Comparison of ENCODE assay signal across 32 cellular contexts in the genomic region with DNA sequence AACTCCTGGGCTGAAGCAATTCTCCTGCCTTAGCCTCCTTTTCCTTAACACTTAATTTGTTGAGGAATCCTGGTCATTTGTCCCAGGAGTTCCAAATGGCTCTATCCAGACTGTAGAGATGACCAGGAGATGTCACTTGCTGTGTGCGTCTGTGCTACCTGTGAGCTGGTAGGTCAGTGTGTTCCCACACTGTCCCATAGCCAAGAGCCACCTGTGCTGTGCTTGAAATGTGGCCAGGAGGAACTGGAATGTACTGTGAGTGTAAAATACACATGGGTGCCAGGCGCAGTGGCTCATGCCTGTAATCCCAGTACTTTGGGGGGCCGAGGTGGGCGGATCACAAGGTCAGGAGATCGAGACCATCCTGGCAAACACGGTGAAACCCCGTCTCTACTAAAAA. TPM values are rescaled to one million over a fixed set of nuclear protein-coding genes. Genes with fewer than 3 reads are reported as not detected.
DNase-seq lines count a peak whose midpoint lies in the region; ATAC-seq and TF ChIP-seq lines count a peak whose summit lies in the region.
"Had no signal": no experiment of that assay in that cellular context is flagged by ENCODE, and none has a peak within 500 bp of the region (broad histone marks: within the 10 kb centered on the region; RNA-seq: fewer than 3 reads in every experiment).

No MANE protein-coding gene starts in this region.

- no peaks in the 10 kb centered on the region for H3K9me3 ChIP-seq in stomach
- H3K9me3 ChIP-seq: BLaER1 treated with 17β-estradiol and CSF1 and Interleukin-3, amounts not matched to agents 10 nM and 100 nM; HAP-1; SJSA1 had no signal

- no peak for TF ChIP-seq EP300 in stomach (IDR thresholded peaks at IDR 0.05)

- H3K4me3 ChIP-seq in stomach = no peak overlapping the region
- H3K4me3 ChIP-seq: BLaER1 treated with 17β-estradiol and CSF1 and Interleukin-3, amounts not matched to agents 10 nM and 100 nM; GM23248; HAP-1; SJSA1 had no signal

- TF ChIP-seq POLR2A in stomach (IDR thresholded peaks at IDR 0.05) = no peak

- in situ Hi-C loops in G401 (cut with HindIII; ENCODE audit: low sequenced_read_pairs) = no loop called here

- 62 to 91% (median 81%) methylated on average over 7 of the region's 7 CpGs for WGBS in stomach, 5 donors

- intact Hi-C loops in stomach (cut with DNase I; ENCODE audit: low total_unique reads) (no loop called here), head of caudate nucleus (cut with DNase I) (no loop called here)

- no peaks in the 10 kb centered on the region for H3K4me1 ChIP-seq in stomach
- H3K4me1 ChIP-seq: HAP-1, SJSA1 had no signal

- CTCF ChIA-PET in RWPE1 (lab: Yijun Ruan, JAX) = no interaction called here

- DNase-seq in G401 (ENCODE audit: low spot score) (peak; percentile 81), RWPE1 (ENCODE audit: low spot score) (no peak), left lobe of liver (ENCODE audit: low spot score) (no peak), stomach (peak; percentile 58), SHP77 treated with DMSO at 0.1 percent for 48 hours (lab: John Stamatoyannopoulos, UW) (no peak), LoVo (ENCODE audit: low spot score) (no peak), HPDE6-E6E7 (ENCODE audit: extremely low spot score) (no peak), head of caudate nucleus (no peak)
- DNase-seq: CD4-positive, alpha-beta memory T cell; COR-L47; DMS53; GM23248; HFFc6; Karpas-422; MV-4-11; NCI-H1105; NCI-H1436 treated with DMSO at 0.1 percent for 48 hours; NCI-H1930; NCI-H2107; NCI-H446; NCI-H524 treated with DMSO at 0.1 percent for 48 hours; NCI-H774; PC-3 had no signal

- H3K36me3 ChIP-seq in stomach = peaks cover 0 to 18% (median 0%) of the 10 kb centered on the region in 4 donors

- ATAC-seq in left lobe of liver = peak; percentile 30
- ATAC-seq: HepG2, PC-3, Right ventricle myocardium inferior had no signal

- TF ChIP-seq CTCF in RWPE1 (conservative IDR thresholded peaks at IDR 0.05; ENCODE audit: low read depth) (no peak), stomach (IDR thresholded peaks at IDR 0.05) (no peak)

- H3K27me3 ChIP-seq in stomach = no peaks in the 10 kb centered on the region
- H3K27me3 ChIP-seq: BLaER1 treated with 17β-estradiol and CSF1 and Interleukin-3, amounts not matched to agents 10 nM and 100 nM; SJSA1 had no signal

- 0 out of 2 replicates have a peak overlapping the region, but pooled peaks have one; percentile 23 for H3K27ac ChIP-seq in RWPE1
- H3K27ac ChIP-seq in stomach = no peak overlapping the region
- H3K27ac ChIP-seq: GM23248, SJSA1 had no signal

- POLR2A ChIA-PET in RWPE1 (lab: Yijun Ruan, JAX; ENCODE audit: low non-redundant PET) = no interaction called here

RNA-seq across cellular contexts. Expression of a gene that starts 29.4 kb away (rescaled TPM):
- 15.5 and 19.3 TPM in 2 replicates for total RNA-seq in G401 (2014; rRNA removed; shearing (Covaris generic))
- total RNA-seq in left lobe of liver (38.1 TPM), stomach (100 to 1,000 TPM in 2 of 5 donors, 10 to 100 TPM in 3; 22.9 to 202 (median 59.1) TPM)
- 10 to 100 TPM in 2 of 3 donors, 1 to 10 TPM in 1; 5.2 to 10.1 (median 10.0) TPM for polyA plus RNA-seq in stomach

RNA-seq across cellular contexts. Expression of a gene that starts 30.2 kb away (rescaled TPM):
- 88.6 and 112 TPM in 2 replicates for total RNA-seq in G401 (2014; rRNA removed; shearing (Covaris generic))
- 0.45 TPM for total RNA-seq in left lobe of liver
- 10 to 100 TPM in 1 of 5 donors, 1 to 10 TPM in 2, under 1 TPM in 2; 0.58 to 20.5 (median 6.4) TPM for total RNA-seq in stomach
- 1 to 10 TPM; 2.0 to 4.4 (median 3.8) TPM for polyA plus RNA-seq in stomach

RNA-seq across cellular contexts. Expression of a gene that starts 36.8 kb away (rescaled TPM):
- not detected in 2 replicates for total RNA-seq in G401 (2014; rRNA removed; shearing (Covaris generic))
- not detected for total RNA-seq in left lobe of liver
- total RNA-seq in stomach = under 1 TPM in 1 of 5 donors, not detected in 4; 0.73 TPM
- under 1 TPM in 1 of 3 donors, not detected in 2; 0.20 TPM for polyA plus RNA-seq in stomach
- total RNA-seq: Daoy, GM23248, HepG2, HFFc6, HT1080, MCF 10A, PC-3, Right ventricle myocardium inferior, SJSA1 had no signal
- polyA plus RNA-seq: AG04450, GM23248, HepG2 had no signal

Comparison
In these comparisons a context has a peak if more than half of its experiments do, and no peak if none do; other contexts are left out.
1. DNase-seq: peak in G401 (single experiment) and stomach (single experiment); none in RWPE1 (single experiment), left lobe of liver (single experiment), SHP77 treated with DMSO at 0.1 percent for 48 hours (single experiment), LoVo (single experiment), HPDE6-E6E7 (single experiment) and head of caudate nucleus (0 of 42).